ENCODE assay signal across 13 cellular contexts in the genomic region with DNA sequence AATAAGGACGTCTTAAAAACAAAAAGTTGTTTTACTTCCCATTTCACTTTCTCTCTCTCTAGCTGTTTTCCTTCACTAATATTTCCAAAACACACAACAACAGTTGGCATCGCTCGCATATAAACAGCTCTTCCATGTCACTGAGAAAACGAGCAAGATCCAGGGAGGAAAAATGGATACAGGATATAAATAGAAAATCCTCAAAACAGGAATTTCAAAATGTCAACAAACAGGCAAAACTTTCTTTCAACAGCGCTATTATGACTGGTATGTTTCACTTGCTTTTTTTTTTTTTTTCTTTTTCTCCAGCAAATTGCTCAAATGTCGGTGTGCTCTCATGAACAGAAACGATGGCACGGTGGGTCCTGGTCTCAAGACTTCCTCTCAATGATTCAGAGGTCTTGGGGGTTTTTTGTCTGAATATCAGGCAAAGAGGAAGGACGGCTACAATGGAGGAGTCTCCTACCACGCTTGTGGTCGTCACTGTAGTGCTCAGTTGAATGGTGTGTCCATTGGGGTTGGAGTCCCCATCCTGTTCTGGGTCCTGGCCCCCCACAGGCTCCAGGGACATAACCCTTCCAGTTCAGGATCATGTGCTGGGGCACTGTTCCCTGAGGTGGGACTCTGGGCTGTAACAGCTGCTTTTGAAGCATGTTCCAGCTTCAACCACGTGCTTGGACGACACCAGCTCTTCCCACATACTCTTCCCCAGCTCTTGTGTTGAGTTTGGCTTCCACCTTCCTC.
A peak's percentile ranks its signal among the peaks of the same experiment; 100 is the strongest.
DNase-seq lines count a peak whose midpoint lies in the region; ATAC-seq and TF ChIP-seq lines count a peak whose summit lies in the region.
"Had no signal": no experiment of that assay in that cellular context is flagged by ENCODE, and none has a peak within 500 bp of the region (broad histone marks: within the 10 kb centered on the region; RNA-seq: fewer than 3 reads in every experiment).

No MANE protein-coding gene starts in this region.

- H3K4me3 ChIP-seq in ascending aorta (peak overlapping the region; percentile 41 to 45), psoas muscle (peak overlapping the region; percentile 48)
- H3K4me3 ChIP-seq: BLaER1 had no signal

- TF ChIP-seq CTCF in CD14-positive monocyte (IDR thresholded peaks at IDR 0.05) (no peak), ascending aorta (IDR thresholded peaks at IDR 0.05) (no peak), psoas muscle (IDR thresholded peaks at IDR 0.05) (no peak)

- H3K36me3 Mint-ChIP-seq in CD14-positive monocyte, result peaks cover 0 to 5% of the 10 kb centered on the region in 2 donors

- no peaks in the 10 kb centered on the region for H3K36me3 ChIP-seq in ascending aorta
- H3K36me3 ChIP-seq in psoas muscle (ENCODE audit: insufficient read depth in 1 of 2, low read depth in 1 of 2), result no peaks in the 10 kb centered on the region
- H3K36me3 ChIP-seq: BLaER1 had no signal

- H3K4me1 ChIP-seq in ascending aorta, result peaks cover 3 to 21% of the 10 kb centered on the region in 2 donors
- H3K4me1 ChIP-seq in psoas muscle, result peaks cover 6% of the 10 kb centered on the region
- H3K4me1 ChIP-seq: BLaER1 had no signal

- WGBS in psoas muscle, 3 donors, result 55 to 66% (median 57%) methylated on average over 13 of the region's 13 CpGs

- H3K27me3 ChIP-seq in ascending aorta (no peaks in the 10 kb centered on the region), psoas muscle (ENCODE audit: insufficient read depth in 3 of 3, low read length in 2 of 3) (no peaks in the 10 kb centered on the region)
- H3K27me3 ChIP-seq: BLaER1 had no signal

- peak overlapping the region; percentile 86 to 93 for H3K27ac ChIP-seq in ascending aorta
- peak overlapping the region; percentile 51 for H3K27ac ChIP-seq in psoas muscle
- H3K27ac ChIP-seq: BLaER1 had no signal

- H3K9me3 Mint-ChIP-seq in CD14-positive monocyte, result peaks cover 0 to 8% (median 4%) of the 10 kb centered on the region in 7 donors

- intact Hi-C loops in CD14-positive monocyte (cut with micrococcal nuclease), result loop anchor here in 1 of 2 donors (10.0 kb wide), 2 partner anchors 157 to 267 kb away; a partner anchor contains a TSS
- intact Hi-C loops in ascending aorta (cut with DNase I), result loop anchor here (5.0 to 10.0 kb wide), 4 partner anchors 81 to 483 kb away; no protein-coding TSS in a partner anchor
- intact Hi-C loops in left ventricle myocardium superior (cut with micrococcal nuclease), result no loop called here
- intact Hi-C loops in psoas muscle (cut with DNase I), result no loop called here

- peak overlapping the region; percentile 68 to 95 for H3K4me3 Mint-ChIP-seq in CD14-positive monocyte

- peaks cover 34% of the 10 kb centered on the region for H3K4me1 Mint-ChIP-seq in CD14-positive monocyte

- peak overlapping the region; percentile 91 to 97 (median 95) for H3K27ac Mint-ChIP-seq in CD14-positive monocyte

- ATAC-seq in left ventricle myocardium superior (peak; percentile 52), psoas muscle (peak in 1 of 4 donors; percentile 36), GM18907 (IDR thresholded peaks at IDR 0.05; ENCODE audit: unreplicated experiment) (no peak), GM21717 (IDR thresholded peaks at IDR 0.05; ENCODE audit: unreplicated experiment) (no peak)

- DNase-seq in CD14-positive monocyte (ENCODE audit: low spot score) (no peak), ascending aorta (ENCODE audit: low spot score in 2 of 2) (no peak), left ventricle myocardium superior (no peak), psoas muscle (no peak), NCI-H2171 (lab: John Stamatoyannopoulos, UW) (no peak)
- DNase-seq in stimulated activated CD4-positive, alpha-beta T cell treated with anti-CD3 and anti-CD28 coated beads, Interleukin-12 subunit alpha, Interleukin-12 subunit beta, amount 100 ng/mL, for 4 hours, result no peak
- DNase-seq: activated CD4-positive, CD25-positive, alpha-beta regulatory T cell; activated naive CD4-positive, alpha-beta T cell treated with anti-CD3 and anti-CD28 coated beads, Interleukin-2, amount 50 U/mL, for 16 hours; NCI-H1092 treated with DMSO at 0.1 percent for 48 hours; NK-92 treated with Interleukin-12 subunit alpha and Interleukin-12 subunit beta, amount 100 ng/mL, for 24 hours had no signal

- H3K27me3 Mint-ChIP-seq in CD14-positive monocyte (ENCODE audit: low read depth in 3 of 3), result no peaks in the 10 kb centered on the region

- H3K9me3 ChIP-seq in ascending aorta (no peaks in the 10 kb centered on the region), psoas muscle (no peaks in the 10 kb centered on the region)
- H3K9me3 ChIP-seq: BLaER1 had no signal
